ENCODE assay signal across 26 cellular contexts in the genomic region with DNA sequence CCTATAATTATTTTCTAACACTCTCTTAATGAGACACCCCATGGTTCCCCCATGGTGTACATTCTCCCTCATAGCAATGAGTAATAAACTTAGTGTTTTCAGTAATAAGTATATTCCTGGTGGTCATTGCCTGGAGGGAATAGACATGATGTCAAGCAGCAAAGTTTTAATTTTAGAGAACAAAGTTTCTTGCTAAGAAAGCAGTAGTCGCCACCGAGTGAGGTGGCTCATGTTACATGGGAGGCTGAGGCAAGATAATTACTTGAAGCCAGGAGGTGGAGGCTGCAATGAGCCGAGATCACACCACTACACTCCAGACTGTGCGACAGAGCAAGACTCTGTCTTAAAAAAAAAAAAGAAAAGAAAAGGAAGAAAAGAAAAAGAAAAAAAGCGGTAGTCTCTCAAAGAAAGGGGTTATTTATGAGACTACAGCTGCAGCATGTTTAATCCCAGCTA. TPM values are rescaled to one million over a fixed set of nuclear protein-coding genes. Genes with fewer than 3 reads are reported as not detected.
DNase-seq lines count a peak whose midpoint lies in the region; ATAC-seq, FAIRE-seq and TF ChIP-seq lines count a peak whose summit lies in the region.
"Had no signal": no experiment of that assay in that cellular context is flagged by ENCODE, and none has a peak within 500 bp of the region (broad histone marks: within the 10 kb centered on the region; RNA-seq: fewer than 3 reads in every experiment).

No MANE protein-coding gene starts in this region.

- ATAC-seq in HepG2 (no peak), right lobe of liver (no peak), natural killer cell (no peak), GM18907 (IDR thresholded peaks at IDR 0.05; ENCODE audit: unreplicated experiment) (no peak)
- ATAC-seq: heart right ventricle, T-helper 17 cell had no signal

- no peaks in the 10 kb centered on the region for H3K27me3 Mint-ChIP-seq in natural killer cell (ENCODE audit: low read depth in 2 of 2)
- H3K27me3 Mint-ChIP-seq: T-helper 17 cell had no signal

- POLR2A ChIA-PET in HepG2 (lab: Yijun Ruan, JAX) = no interaction called here

- H3K27me3 ChIP-seq in HepG2 (ENCODE audit: control insufficient read depth in 1 of 2, insufficient read depth in 2 of 2, low read length in 2 of 2) (no peaks in the 10 kb centered on the region; a peak in 1 of 5 replicates), right lobe of liver (no peaks in the 10 kb centered on the region), SJCRH30 (no peaks in the 10 kb centered on the region), stomach (no peaks in the 10 kb centered on the region)
- H3K27me3 ChIP-seq: heart right ventricle, neutrophil, spleen had no signal

- no peaks in the 10 kb centered on the region for H3K36me3 Mint-ChIP-seq in natural killer cell

- peak overlapping the region in 1 of 2 donors; percentile 64 for H3K27ac Mint-ChIP-seq in natural killer cell
- H3K27ac Mint-ChIP-seq: H9 had no signal

- TF ChIP-seq EP300 in HepG2 (IDR thresholded peaks at IDR 0.05; ENCODE audit: low read depth in 2 of 2, low read length in 2 of 2) (no peak), HepG2 (CRISPR knock-in tag; IDR thresholded peaks at IDR 0.05; ENCODE audit: borderline replicate concordance) (no peak), stomach (IDR thresholded peaks at IDR 0.05) (no peak)

- intact Hi-C loops in HepG2 (cut with micrococcal nuclease; ENCODE audit: unreplicated experiment) = no loop called here
- intact Hi-C loops in right lobe of liver (cut with DNase I) = no loop called here
- intact Hi-C loops in natural killer cell (cut with micrococcal nuclease) = no loop called here
- intact Hi-C loops in stomach (cut with DNase I; ENCODE audit: low total_unique reads) = no loop called here

- H3K9ac ChIP-seq in HepG2 (ENCODE audit: insufficient read depth, low read depth, low read length) = no peak overlapping the region

- TF ChIP-seq CTCF in HepG2 (CRISPR knock-in tag; IDR thresholded peaks at IDR 0.05) (no peak), right lobe of liver (IDR thresholded peaks at IDR 0.05) (no peak), natural killer cell (IDR thresholded peaks at IDR 0.05) (no peak), stomach (IDR thresholded peaks at IDR 0.05) (no peak)

- peak overlapping the region; percentile 57 for H3K4me2 ChIP-seq in HepG2 (ENCODE audit: low read depth, low read length)

- no peaks in the 10 kb centered on the region for H3K9me3 Mint-ChIP-seq in natural killer cell
- H3K9me3 Mint-ChIP-seq: H9 had no signal

- CTCF ChIA-PET in HepG2 (lab: Yijun Ruan, JAX; ENCODE audit: low intra/inter-chr PET ratio, low total read pairs) = no interaction called here

- no peak for FAIRE-seq in HepG2 (lab: Jason Lieb, UNC)
- FAIRE-seq: HTR-8/SVneo, urothelium cell line had no signal

- peak overlapping the region; percentile 73 for H3K4me3 Mint-ChIP-seq in natural killer cell
- H3K4me3 Mint-ChIP-seq: H9, T-helper 17 cell had no signal

- no peak for TF ChIP-seq POLR2A in HepG2 (IDR thresholded peaks at IDR 0.05; ENCODE audit: insufficient read depth in 1 of 2, low read depth in 2 of 2, low read length in 2 of 2)
- TF ChIP-seq POLR2A in right lobe of liver (IDR thresholded peaks at IDR 0.05) = no peak
- no peak for TF ChIP-seq POLR2A in stomach (IDR thresholded peaks at IDR 0.05)

- TF ChIP-seq RAD21 in HepG2 (CRISPR knock-in tag; IDR thresholded peaks at IDR 0.05) = no peak

- no TSS peak for BruUV-seq in HepG2 (replicated peaks; lab: Mats Ljungman, UMichigan)

- H3K4me1 ChIP-seq in HepG2 (ENCODE audit: insufficient read depth, low read length) (peaks cover 43% of the 10 kb centered on the region), right lobe of liver (peaks cover 0 to 17% (median 0%) of the 10 kb centered on the region in 4 donors), SJCRH30 (peaks cover 6% of the 10 kb centered on the region; the same call in 1 of the 2 replicates), stomach (peaks cover 9 to 21% (median 14%) of the 10 kb centered on the region in 4 donors)

- H3K36me3 ChIP-seq in HepG2 (replicated peaks in 1 of 2; ENCODE audit: control insufficient read depth in 1 of 2, insufficient read depth in 2 of 2, low read length in 2 of 2) (no peaks in the 10 kb centered on the region; a peak in 1 of 5 replicates), right lobe of liver (no peaks in the 10 kb centered on the region), SJCRH30 (no peaks in the 10 kb centered on the region), stomach (peaks cover 0 to 3% (median under 1%) of the 10 kb centered on the region in 4 donors)
- H3K36me3 ChIP-seq: left ventricle myocardium inferior, neutrophil had no signal

- H3K9me3 ChIP-seq in HepG2 (ENCODE audit: low read length) (no peaks in the 10 kb centered on the region), right lobe of liver (no peaks in the 10 kb centered on the region), SJCRH30 (replicated peaks) (no peaks in the 10 kb centered on the region), stomach (no peaks in the 10 kb centered on the region)
- H3K9me3 ChIP-seq: heart right ventricle, left ventricle myocardium inferior, neutrophil, spleen had no signal

- H3K27ac ChIP-seq in HepG2 (ENCODE audit: extremely low read length, insufficient read depth, low read length) = no peak overlapping the region
- no peak overlapping the region for H3K27ac ChIP-seq in right lobe of liver
- no peak overlapping the region for H3K27ac ChIP-seq in SJCRH30
- H3K27ac ChIP-seq in stomach = no peak overlapping the region
- H3K27ac ChIP-seq: heart right ventricle, left ventricle myocardium inferior, neutrophil, spleen had no signal

- H3K4me1 Mint-ChIP-seq in natural killer cell = peaks cover 0 to 12% of the 10 kb centered on the region in 2 donors

- H4K20me1 ChIP-seq in HepG2 (ENCODE audit: insufficient read depth, low read length) = no peaks in the 10 kb centered on the region

- H3K79me2 ChIP-seq in HepG2 (ENCODE audit: insufficient read depth, low read length) = peaks cover 15% of the 10 kb centered on the region

- 29% methylated on average over 5 of the region's 5 CpGs for WGBS in HepG2 (ENCODE audit: low lambda C conversion rate)
- WGBS in right lobe of liver (ENCODE audit: insufficient coverage, low coverage, low lambda C conversion rate, missing lambda C conversion rate) = 82% methylated on average over 4 of the region's 5 CpGs
- WGBS in stomach, 5 donors = 57 to 72% (median 65%) methylated on average over 5 of the region's 5 CpGs

- DNase-seq in HepG2 (ENCODE audit: low spot score) (no peak), right lobe of liver (no peak), SJCRH30 (peak; percentile 19 to 43), natural killer cell (no peak), NCI-H1092 treated with DMSO at 0.1 percent for 48 hours (lab: John Stamatoyannopoulos, UW) (no peak), NCI-H1930 (lab: John Stamatoyannopoulos, UW) (no peak), stomach (no peak)
- DNase-seq: ACHN; activated gamma-delta T cell treated with Interleukin-2 at 50 U/mL for 16 hours; C1 segment of cervical spinal cord; dermis blood vessel endothelial cell; H9; heart right ventricle; left ventricle myocardium inferior; midbrain; NCI-H2107; NCI-H774; retina; SIG-M5; spleen; stimulated activated CD4-positive, alpha-beta T cell treated with anti-CD3 and anti-CD28 coated beads, Interleukin-4, amount 100 ng/mL, for 4 hours; T-helper 17 cell had no signal

- H2AFZ ChIP-seq in HepG2 (ENCODE audit: low read length) = peak overlapping the region; percentile 54

- in situ Hi-C loops in HepG2 (cut with HindIII; ENCODE audit: extremely low pct_ligation_motif_present, low pct_unique_long_range_greater_than_20kb) = loop anchor here (5.0 kb wide), 1 partner anchor 276 kb away; no protein-coding TSS in a partner anchor

- H3K4me3 ChIP-seq in HepG2 (replicated peaks in 1 of 3; ENCODE audit: insufficient read depth in 1 of 3, low read depth in 2 of 3, low read length in 3 of 3) (peak overlapping the region in 1 of 3 experiments; percentile 33; a peak in 1 of 6 replicates), right lobe of liver (no peak overlapping the region), SJCRH30 (no peak overlapping the region; the same call in 1 of the 2 replicates), stomach (no peak overlapping the region)
- H3K4me3 ChIP-seq: heart right ventricle, left ventricle myocardium inferior, spleen had no signal

RNA-seq across cellular contexts. Expression of gene ELP6, which starts 2.4 kb away (rescaled TPM):
- total RNA-seq in HepG2 (2016; rRNA removed; fragmentation: Illumina TruSeq; extraction: Trizol) (38.6 and 45.0 TPM in 2 replicates), right lobe of liver (10 to 100 TPM; 10.1 to 18.1 (median 13.9) TPM), natural killer cell (10 to 100 TPM; 18.1 to 37.4 (median 33.4) TPM), stomach (10 to 100 TPM in 2 of 5 donors, 1 to 10 TPM in 2, not detected in 1; 6.2 to 18.0 (median 11.7) TPM)
- total RNA-seq in HepG2 (2016; cell fraction: cytosol; rRNA removed; fragmentation: Illumina TruSeq; extraction: Trizol; ENCODE audit: low read depth) = 21.1 and 22.8 TPM in 2 replicates
- 40.9 and 43.5 TPM in 2 replicates for total RNA-seq in HepG2 (2016; cell fraction: insoluble cytoplasmic fraction; rRNA removed; fragmentation: Illumina TruSeq; extraction: Trizol)
- total RNA-seq in HepG2 (2016; cell fraction: membrane; rRNA removed; fragmentation: Illumina TruSeq; extraction: Trizol) = 31.1 and 33.1 TPM in 2 replicates
- 35.1 and 40.6 TPM in 2 replicates for total RNA-seq in HepG2 (2016; cell fraction: nucleus; rRNA removed; fragmentation: Illumina TruSeq; extraction: Trizol)
- polyA plus RNA-seq in HepG2 (2011; rRNA removed) (43.6 and 49.3 TPM in 2 replicates), stomach (10 to 100 TPM; 24.7 to 28.3 (median 25.7) TPM)
- 48.6 and 55.2 TPM in 2 replicates for polyA plus RNA-seq in HepG2 (2011; cell fraction: cytosol; rRNA removed)
- 27.3 and 28.8 TPM in 2 replicates for polyA plus RNA-seq in HepG2 (2011; cell fraction: nucleus; rRNA removed)
- polyA plus RNA-seq in HepG2 (2012) = 15.1 and 17.2 TPM in 2 replicates
- 15.9 and 19.1 TPM in 2 replicates for polyA plus RNA-seq in HepG2 (2016; cell fraction: cytosol; fragmentation: Illumina TruSeq; extraction: Trizol; ENCODE audit: low read depth)
- 46.8 and 48.4 TPM in 2 replicates for polyA plus RNA-seq in HepG2 (2016; cell fraction: insoluble cytoplasmic fraction; fragmentation: Illumina TruSeq; extraction: Trizol; ENCODE audit: low read depth)
- 23.9 and 24.2 TPM in 2 replicates for polyA plus RNA-seq in HepG2 (2016; cell fraction: membrane; fragmentation: Illumina TruSeq; extraction: Trizol; ENCODE audit: low read depth)
- 63.6 and 69.2 TPM in 2 replicates for polyA plus RNA-seq in HepG2 (2016; cell fraction: nucleus; fragmentation: Illumina TruSeq; extraction: Trizol; ENCODE audit: insufficient read depth, low read depth)
- 60.8 and 110 TPM in 2 replicates for polyA minus RNA-seq in HepG2 (2011; rRNA and poly(A)+ RNA removed; ENCODE audit: low replicate concordance)
- 12.7 and 18.2 TPM in 2 replicates for polyA minus RNA-seq in HepG2 (2011; cell fraction: cytosol; rRNA and poly(A)+ RNA removed)
- 49.6 and 56.1 TPM in 2 replicates for polyA minus RNA-seq in HepG2 (2011; cell fraction: nucleus; rRNA and poly(A)+ RNA removed)
- total RNA-seq in SJCRH30 (2014; rRNA removed; shearing (Covaris generic)) = 36.1 and 41.4 TPM in 2 replicates

RNA-seq across cellular contexts. Expression of gene SCAP, which starts 40.2 kb away (rescaled TPM):
- total RNA-seq in HepG2 (2016; rRNA removed; fragmentation: Illumina TruSeq; extraction: Trizol) (24.0 and 53.3 TPM in 2 replicates), right lobe of liver (10 to 100 TPM; 48.8 to 85.1 (median 78.9) TPM), natural killer cell (100 to 1,000 TPM in 1 of 3 donors, 10 to 100 TPM in 2; 63.9 to 104 (median 82.7) TPM), stomach (100 to 1,000 TPM in 1 of 5 donors, 10 to 100 TPM in 4; 44.9 to 223 (median 56.2) TPM)
- total RNA-seq in HepG2 (2016; cell fraction: cytosol; rRNA removed; fragmentation: Illumina TruSeq; extraction: Trizol; ENCODE audit: low read depth) = 52.3 and 54.3 TPM in 2 replicates
- 21.9 and 52.8 TPM in 2 replicates for total RNA-seq in HepG2 (2016; cell fraction: insoluble cytoplasmic fraction; rRNA removed; fragmentation: Illumina TruSeq; extraction: Trizol)
- total RNA-seq in HepG2 (2016; cell fraction: membrane; rRNA removed; fragmentation: Illumina TruSeq; extraction: Trizol) = 34.5 and 35.0 TPM in 2 replicates
- 54.5 and 63.6 TPM in 2 replicates for total RNA-seq in HepG2 (2016; cell fraction: nucleus; rRNA removed; fragmentation: Illumina TruSeq; extraction: Trizol)
- polyA plus RNA-seq in HepG2 (2011; rRNA removed) (40.4 and 58.7 TPM in 2 replicates), stomach (10 to 100 TPM; 15.6 to 30.3 (median 24.0) TPM)
- 31.5 and 35.0 TPM in 2 replicates for polyA plus RNA-seq in HepG2 (2011; cell fraction: cytosol; rRNA removed)
- polyA plus RNA-seq in HepG2 (2011; cell fraction: nucleus; rRNA removed) = 134 and 142 TPM in 2 replicates
- polyA plus RNA-seq in HepG2 (2012) = 70.2 and 73.6 TPM in 2 replicates
- polyA plus RNA-seq in HepG2 (2016; cell fraction: cytosol; fragmentation: Illumina TruSeq; extraction: Trizol; ENCODE audit: low read depth) = 6.4 and 7.0 TPM in 2 replicates
- 18.1 and 20.4 TPM in 2 replicates for polyA plus RNA-seq in HepG2 (2016; cell fraction: insoluble cytoplasmic fraction; fragmentation: Illumina TruSeq; extraction: Trizol; ENCODE audit: low read depth)
- polyA plus RNA-seq in HepG2 (2016; cell fraction: membrane; fragmentation: Illumina TruSeq; extraction: Trizol; ENCODE audit: low read depth) = 15.1 and 16.0 TPM in 2 replicates
- 85.3 and 87.4 TPM in 2 replicates for polyA plus RNA-seq in HepG2 (2016; cell fraction: nucleus; fragmentation: Illumina TruSeq; extraction: Trizol; ENCODE audit: insufficient read depth, low read depth)
- 122 and 226 TPM in 2 replicates for polyA minus RNA-seq in HepG2 (2011; rRNA and poly(A)+ RNA removed; ENCODE audit: low replicate concordance)
- 53.2 and 65.6 TPM in 2 replicates for polyA minus RNA-seq in HepG2 (2011; cell fraction: cytosol; rRNA and poly(A)+ RNA removed)
- 49.2 and 66.6 TPM in 2 replicates for polyA minus RNA-seq in HepG2 (2011; cell fraction: nucleus; rRNA and poly(A)+ RNA removed)
- total RNA-seq in SJCRH30 (2014; rRNA removed; shearing (Covaris generic)) = 47.5 and 48.4 TPM in 2 replicates

Comparison
In these comparisons a context has a peak if more than half of its experiments do, and no peak if none do; other contexts are left out.
1. DNase-seq: peak in SJCRH30 (2 of 2); none in HepG2 (single experiment), right lobe of liver (0 of 3), natural killer cell (single experiment), NCI-H1092 treated with DMSO at 0.1 percent for 48 hours (single experiment), NCI-H1930 (0 of 2) and stomach (single experiment).